Comparison of ENCODE assay signal across 19 cellular contexts in the genomic region with DNA sequence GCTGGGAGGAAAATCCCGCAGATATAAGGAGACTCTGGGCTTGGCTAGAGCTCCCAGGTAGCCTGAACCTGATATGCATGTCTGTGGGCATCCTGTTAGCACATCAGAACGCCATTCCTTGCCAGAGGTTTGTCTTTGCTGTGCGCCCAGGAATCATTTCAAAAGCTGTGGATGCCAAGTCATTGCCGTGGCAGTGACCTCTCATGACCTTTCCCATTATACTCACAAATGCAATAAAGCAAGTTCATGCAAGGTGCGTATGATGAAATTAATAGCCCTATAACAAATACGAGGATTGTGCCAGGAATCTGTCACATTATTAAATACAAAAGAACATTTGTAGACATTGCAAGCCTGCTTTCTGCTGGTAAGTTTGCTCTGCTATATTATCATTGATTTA.
DNase-seq lines count a peak whose midpoint lies in the region; ATAC-seq, FAIRE-seq and TF ChIP-seq lines count a peak whose summit lies in the region.
"Had no signal": no experiment of that assay in that cellular context is flagged by ENCODE, and none has a peak within 500 bp of the region (broad histone marks: within the 10 kb centered on the region; RNA-seq: fewer than 3 reads in every experiment).

No MANE protein-coding gene starts in this region.

- H3K36me3 Mint-ChIP-seq in Calu3 (ENCODE audit: insufficient read depth, unreplicated experiment) = no peaks in the 10 kb centered on the region

- H3K4me1 ChIP-seq in keratinocyte (ENCODE audit: control insufficient read depth, extremely low read depth, insufficient read depth, low read length) = peaks cover 14% of the 10 kb centered on the region

- intact Hi-C loops in Calu3 (cut with micrococcal nuclease; ENCODE audit: unreplicated experiment) = no loop called here

- H3K27ac ChIP-seq in keratinocyte (ENCODE audit: control insufficient read depth, insufficient read depth, low read length) = no peak overlapping the region
- H3K27ac ChIP-seq: thoracic aorta had no signal

- H3K36me3 ChIP-seq in keratinocyte (ENCODE audit: control insufficient read depth in 2 of 2, extremely low read depth in 1 of 2, insufficient read depth in 2 of 2, low read length in 2 of 2) = no peaks in the 10 kb centered on the region
- H3K36me3 ChIP-seq: thoracic aorta had no signal

- H4K20me1 ChIP-seq in keratinocyte (ENCODE audit: control insufficient read depth, extremely low read depth, insufficient read depth, low read length) = no peaks in the 10 kb centered on the region

- TF ChIP-seq CTCF in Calu3 (IDR thresholded peaks at IDR 0.05; ENCODE audit: unreplicated experiment) (no peak), keratinocyte (optimal IDR thresholded peaks at IDR 0.05 in 1 of 3, IDR thresholded peaks at IDR 0.05 in 1 of 3, conservative IDR thresholded peaks at IDR 0.05 in 1 of 3; ENCODE audit: extremely low read depth in 1 of 3, insufficient read depth in 2 of 3, low read length in 3 of 3) (no peak)

- peaks cover under 1% of the 10 kb centered on the region for H3K27me3 ChIP-seq in keratinocyte (ENCODE audit: control insufficient read depth, extremely low read depth, insufficient read depth, low read length)

- no peak overlapping the region for H3K27ac Mint-ChIP-seq in Calu3 (ENCODE audit: unreplicated experiment)
- H3K27ac Mint-ChIP-seq: activated CD8-positive, alpha-beta T cell treated with anti-CD3 and anti-CD28 coated beads, Interleukin-2, amount 10 ng/mL, durations not matched to agents 7 days and 5 days; activated T-helper 2 cell treated with anti-CD3 and anti-CD28 coated beads, Interferon-gamma antibody, Interleukin-2, Interleukin-4, amounts not matched to agents 10 μg/mL and 5 μg/mL and 100 μg/mL, durations not matched to agents 14 hours and 24 hours and 36 hours had no signal

- peaks cover 18% of the 10 kb centered on the region for H3K27me3 Mint-ChIP-seq in Calu3 (ENCODE audit: unreplicated experiment)

- BruUV-seq in Calu3 (replicated peaks; lab: Mats Ljungman, UMichigan) = no TSS peak

- no peak overlapping the region for H3K9ac ChIP-seq in keratinocyte (ENCODE audit: control insufficient read depth, extremely low read depth, insufficient read depth, low read length)

- no peak overlapping the region for H3K4me2 ChIP-seq in keratinocyte (ENCODE audit: control insufficient read depth, extremely low read depth, insufficient read depth, low read depth, low read length)

- no peak overlapping the region for H3K4me3 ChIP-seq in keratinocyte (ENCODE audit: control insufficient read depth in 2 of 3, extremely low read depth in 1 of 3, insufficient read depth in 2 of 3, low read depth in 1 of 3, low read length in 3 of 3)
- H3K4me3 ChIP-seq: thoracic aorta had no signal

- no peaks in the 10 kb centered on the region for H3K9me3 ChIP-seq in keratinocyte (ENCODE audit: control insufficient read depth, low read depth, low read length)
- H3K9me3 ChIP-seq: thoracic aorta had no signal

- H3K4me3 Mint-ChIP-seq in Calu3 (ENCODE audit: low read depth, unreplicated experiment) = no peak overlapping the region
- H3K4me3 Mint-ChIP-seq: activated CD8-positive, alpha-beta T cell treated with anti-CD3 and anti-CD28 coated beads, Interleukin-2, amount 10 ng/mL, durations not matched to agents 7 days and 5 days had no signal

- H3K79me2 ChIP-seq in keratinocyte (ENCODE audit: control insufficient read depth, insufficient read depth, low read length) = no peaks in the 10 kb centered on the region

- no peak overlapping the region for H2AFZ ChIP-seq in keratinocyte (ENCODE audit: control insufficient read depth, low read length)

- CTCF ChIA-PET in Calu3 (lab: Charles Lee) = interaction anchor here (0.6 to 1.2 kb wide), 2 partner anchors 158 to 449 kb away, joined by 3 to 4 read pairs; partner anchors contain the start of gene TBPL2

- FAIRE-seq in keratinocyte (lab: Jason Lieb, UNC) = peak; percentile 58

- no peaks in the 10 kb centered on the region for H3K9me1 ChIP-seq in keratinocyte (ENCODE audit: control insufficient read depth, extremely low read depth, insufficient read depth, low read length)

- H3K4me1 Mint-ChIP-seq in Calu3 (ENCODE audit: low read depth, unreplicated experiment) = peaks cover 10% of the 10 kb centered on the region

- dilution Hi-C loops in keratinocyte (cut with MboI; ENCODE audit: extremely low pct_ligation_motif_present, low sequenced_read_pairs) = no loop called here

- DNase-seq in Calu3 = peak; percentile 56
- peak; percentile 49 for DNase-seq in NCI-H1092 treated with DMSO at 0.1 percent for 48 hours (lab: John Stamatoyannopoulos, UW)
- DNase-seq in NCI-H774 (lab: John Stamatoyannopoulos, UW) = peak; percentile 74
- no peak for DNase-seq in keratinocyte (ENCODE audit: low read depth, low spot score)
- DNase-seq in GM19240 (ENCODE audit: insufficient read length, low spot score) = no peak
- DNase-seq: activated CD8-positive, alpha-beta T cell treated with anti-CD3 and anti-CD28 coated beads, Interleukin-2, amount 10 ng/mL, durations not matched to agents 7 days and 5 days; AML-193; amniotic stem cell; left colon; posterior cingulate gyrus; stimulated activated CD4-positive, alpha-beta T cell treated with anti-CD3 and anti-CD28 coated beads, Interleukin-2, amount 100 ng/mL, for 24 hours; stimulated activated CD8-positive, alpha-beta memory T cell treated with anti-CD3 and anti-CD28 coated beads, Interleukin-4, amount 100 ng/mL, for 48 hours had no signal

- no peak for ATAC-seq in GM21360 (IDR thresholded peaks at IDR 0.05; ENCODE audit: unreplicated experiment)
- no peak for ATAC-seq in GM19397 (IDR thresholded peaks at IDR 0.05; ENCODE audit: unreplicated experiment)
- no peak for ATAC-seq in HG03571 (IDR thresholded peaks at IDR 0.05; ENCODE audit: unreplicated experiment)
- ATAC-seq: activated CD8-positive, alpha-beta T cell treated with anti-CD3 and anti-CD28 coated beads, Interleukin-2, amount 10 ng/mL, durations not matched to agents 7 days and 5 days; HCT116; left colon; SK-N-SH treated with all-trans-retinoic acid at 6 μM for 48 hours had no signal

- H3K9me3 Mint-ChIP-seq in Calu3 (ENCODE audit: low read depth, unreplicated experiment) = peaks cover 5% of the 10 kb centered on the region
- H3K9me3 Mint-ChIP-seq: activated T-helper 2 cell treated with anti-CD3 and anti-CD28 coated beads, Interferon-gamma antibody, Interleukin-2, Interleukin-4, amounts not matched to agents 10 μg/mL and 5 μg/mL and 100 μg/mL, durations not matched to agents 14 hours and 24 hours and 36 hours had no signal

Comparison
In these comparisons a context has a peak if more than half of its experiments do, and no peak if none do; other contexts are left out.
1. DNase-seq: peak in Calu3 (single experiment), NCI-H1092 treated with DMSO at 0.1 percent for 48 hours (single experiment) and NCI-H774 (single experiment); none in keratinocyte (single experiment) and GM19240 (single experiment).